Comparison of ENCODE assay signal across 28 cellular contexts in the genomic region with DNA sequence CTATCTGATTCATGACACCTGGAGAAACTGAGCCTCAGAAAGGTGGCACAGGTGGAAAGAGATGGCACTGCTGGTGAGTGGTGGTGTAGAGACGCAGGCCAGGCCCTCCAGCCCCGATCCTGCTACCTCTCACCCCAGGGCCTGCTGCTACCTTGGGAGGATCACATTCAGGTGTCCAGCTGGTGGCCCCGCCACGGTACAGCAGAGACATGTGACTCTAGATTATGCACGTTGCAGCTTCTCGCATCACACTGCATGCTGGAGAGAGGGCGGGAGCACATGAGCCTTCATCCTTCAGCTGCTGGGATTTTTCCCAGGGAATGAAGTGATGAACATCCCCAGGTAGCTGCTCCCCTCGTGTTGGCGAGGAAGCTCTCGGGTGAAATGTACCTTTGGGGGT.
"Had no signal": no experiment of that assay in that cellular context is flagged by ENCODE, and none has a peak within 500 bp of the region (broad histone marks: within the 10 kb centered on the region; RNA-seq: fewer than 3 reads in every experiment).

No MANE protein-coding gene starts in this region.

- H3K4me1 Mint-ChIP-seq: immature natural killer cell; naive thymus-derived CD8-positive, alpha-beta T cell; stimulated activated naive B cell treated with anti-CD40 and anti-IgM and Interleukin-4, amounts not matched to agents 10 μg/mL and 1 μg/mL and 100 μg/mL, for 72 hours had no signal

- H3K27me3 ChIP-seq: left lung, neural progenitor cell, ovary, testis, thyroid gland, transverse colon, upper lobe of right lung had no signal

- H3K4me2 ChIP-seq: neural progenitor cell had no signal

- DNase-seq: hypothalamus; immature natural killer cell; kidney; left colon; left lung; lower lobe of right lung; mammary epithelial cell; mesenchymal stem cell; naive thymus-derived CD8-positive, alpha-beta T cell; ovary; retina; right cardiac atrium; stimulated activated CD4-positive, alpha-beta T cell treated with anti-CD3 and anti-CD28 coated beads, Interleukin-12 subunit alpha, Interleukin-12 subunit beta, amount 100 ng/mL, for 4 hours; stimulated activated CD4-positive, alpha-beta T cell treated with anti-CD3 and anti-CD28 coated beads, Interleukin-15, amount 100 ng/mL, for 24 hours; stimulated activated CD4-positive, alpha-beta T cell treated with anti-CD3 and anti-CD28 coated beads, Interleukin-2, amount 100 ng/mL, for 24 hours; stimulated activated CD4-positive, alpha-beta T cell treated with anti-CD3 and anti-CD28 coated beads, Interleukin-4, amount 100 ng/mL, for 1 hour; stimulated activated naive B cell treated with anti-CD40 and anti-IgM and Interleukin-4, amounts not matched to agents 10 μg/mL and 1 μg/mL and 100 μg/mL, for 72 hours; stimulated activated naive CD8-positive, alpha-beta T cell treated with anti-CD3 and anti-CD28 coated beads, Interleukin-15, Interleukin-2, amounts not matched to agents 100 U/mL and 50 U/mL, for 24 hours; stomach; testis; thyroid gland; transverse colon; upper lobe of right lung had no signal

- H3K9me3 ChIP-seq: left lung, lower lobe of right lung, ovary, prostate gland, stomach, testis, thyroid gland, transverse colon, upper lobe of right lung had no signal

- H3K4me1 ChIP-seq: left lung, lower lobe of right lung, prostate gland, testis, transverse colon, upper lobe of right lung had no signal

- H3K27ac ChIP-seq: left lung, lower lobe of right lung, neural progenitor cell, ovary, prostate gland, skin epidermis, stomach, testis, thyroid gland, transverse colon, upper lobe of right lung had no signal

- H3K4me3 Mint-ChIP-seq: immature natural killer cell; naive thymus-derived CD8-positive, alpha-beta T cell; nephron; neural progenitor cell; stimulated activated naive B cell treated with anti-CD40 and anti-IgM and Interleukin-4, amounts not matched to agents 10 μg/mL and 1 μg/mL and 100 μg/mL, for 72 hours had no signal

- H3K4me3 ChIP-seq: left lung, lower lobe of right lung, neural progenitor cell, ovary, prostate gland, skin epidermis, stomach, testis, thyroid gland, transverse colon, upper lobe of right lung had no signal

- H2AFZ ChIP-seq: neural progenitor cell had no signal

- H3K36me3 ChIP-seq: left lung, lower lobe of right lung, neural progenitor cell, ovary, prostate gland, stomach, thyroid gland, transverse colon, upper lobe of right lung had no signal

- H3K9ac ChIP-seq: neural progenitor cell had no signal

- H3K36me3 Mint-ChIP-seq: immature natural killer cell; naive thymus-derived CD8-positive, alpha-beta T cell; stimulated activated naive B cell treated with anti-CD40 and anti-IgM and Interleukin-4, amounts not matched to agents 10 μg/mL and 1 μg/mL and 100 μg/mL, for 72 hours had no signal

- ATAC-seq: left colon; left lung; lower lobe of right lung; naive thymus-derived CD8-positive, alpha-beta T cell; right cardiac atrium; sciatic nerve; stimulated activated naive B cell treated with anti-CD40 and anti-IgM and Interleukin-4, amounts not matched to agents 10 μg/mL and 1 μg/mL and 100 μg/mL, for 72 hours; stimulated activated naive CD8-positive, alpha-beta T cell treated with anti-CD3 and anti-CD28 coated beads, Interleukin-15, Interleukin-2, amounts not matched to agents 100 U/mL and 50 U/mL, for 24 hours; upper lobe of right lung had no signal

- H3K9me3 Mint-ChIP-seq: immature natural killer cell; naive thymus-derived CD8-positive, alpha-beta T cell; nephron; neural progenitor cell; stimulated activated naive B cell treated with anti-CD40 and anti-IgM and Interleukin-4, amounts not matched to agents 10 μg/mL and 1 μg/mL and 100 μg/mL, for 72 hours had no signal

- H3K27ac Mint-ChIP-seq: immature natural killer cell; naive thymus-derived CD8-positive, alpha-beta T cell; nephron; neural progenitor cell; stimulated activated naive B cell treated with anti-CD40 and anti-IgM and Interleukin-4, amounts not matched to agents 10 μg/mL and 1 μg/mL and 100 μg/mL, for 72 hours had no signal
